15 cellular contexts compared by ENCODE assay signal in genomic region chr11:131977854-131978253, GRCh38.
A peak's percentile ranks its signal among the peaks of the same experiment; 100 is the strongest.
DNase-seq lines count a peak whose midpoint lies in the region; ATAC-seq and TF ChIP-seq lines count a peak whose summit lies in the region.
"Had no signal": no experiment of that assay in that cellular context is flagged by ENCODE, and none has a peak within 500 bp of the region (broad histone marks: within the 10 kb centered on the region; RNA-seq: fewer than 3 reads in every experiment).

No MANE protein-coding gene starts in this region.

- H3K4me3 ChIP-seq in choroid plexus epithelial cell (ENCODE audit: low read depth, low read length) (no peak overlapping the region), adrenal gland (no peak overlapping the region), Karpas-422 (ENCODE audit: low read length) (no peak overlapping the region)

- ATAC-seq in HG03354 (IDR thresholded peaks at IDR 0.05; ENCODE audit: poor library complexity, severe bottlenecking, unreplicated experiment) (no peak), GM18909 (IDR thresholded peaks at IDR 0.05; ENCODE audit: poor library complexity, unreplicated experiment) (no peak)
- ATAC-seq: T-cell had no signal

- no peaks in the 10 kb centered on the region for H3K9me2 ChIP-seq in Karpas-422 (replicated peaks; ENCODE audit: insufficient read depth, low read length)

- peak; percentile 16 for TF ChIP-seq CTCF in choroid plexus epithelial cell (conservative IDR thresholded peaks at IDR 0.05; ENCODE audit: low read depth, low read length)
- no peak for TF ChIP-seq CTCF in mesothelial cell of epicardium (IDR thresholded peaks at IDR 0.05; ENCODE audit: unreplicated experiment)
- no peak for TF ChIP-seq CTCF in adrenal gland (IDR thresholded peaks at IDR 0.05)

- H3K27me3 ChIP-seq in adrenal gland (no peaks in the 10 kb centered on the region), Karpas-422 (ENCODE audit: low read length) (no peaks in the 10 kb centered on the region)

- H3K9ac ChIP-seq in Karpas-422 (ENCODE audit: low read length), result no peak overlapping the region

- H3K79me2 ChIP-seq in Karpas-422 (ENCODE audit: low read length), result no peaks in the 10 kb centered on the region

- H3K4me1 Mint-ChIP-seq in mesothelial cell of epicardium, result peaks cover 14% of the 10 kb centered on the region
- H3K4me1 Mint-ChIP-seq: CD14-positive monocyte, T-cell had no signal

- no peaks in the 10 kb centered on the region for H3K9me3 Mint-ChIP-seq in mesothelial cell of epicardium

- H3K4me2 ChIP-seq in Karpas-422 (ENCODE audit: low read depth, low read length, poor library complexity, severe bottlenecking), result no peak overlapping the region

- H4K20me1 ChIP-seq in Karpas-422 (ENCODE audit: insufficient read depth, low read depth, low read length), result no peaks in the 10 kb centered on the region

- peak; percentile 12 for DNase-seq in COLO829 (ENCODE audit: low spot score)
- peak; percentile 84 for DNase-seq in M059J (ENCODE audit: low read depth)
- DNase-seq in choroid plexus epithelial cell (ENCODE audit: low read depth), result peak; percentile 90
- no peak for DNase-seq in mesothelial cell of epicardium (ENCODE audit: low spot score in 2 of 2, unreplicated experiment in 2 of 2)
- DNase-seq in adrenal gland, result no peak
- DNase-seq in Karpas-422, result no peak
- DNase-seq: activated CD4-positive, alpha-beta T cell treated with anti-CD3 and anti-CD28 coated beads for 48 hours; NCI-H1694; stimulated activated CD4-positive, alpha-beta T cell treated with anti-CD3 and anti-CD28 coated beads, Interleukin-4, amount 100 ng/mL, for 24 hours; stimulated activated naive CD4-positive, alpha-beta T cell; T-cell had no signal

- intact Hi-C loops in adrenal gland (cut with DNase I), result no loop called here

- peaks cover 80% of the 10 kb centered on the region for H3K27me3 Mint-ChIP-seq in mesothelial cell of epicardium (ENCODE audit: low read depth)
- H3K27me3 Mint-ChIP-seq: T-cell had no signal

- no peak for TF ChIP-seq POLR2A in adrenal gland (IDR thresholded peaks at IDR 0.05)

- H3K4me1 ChIP-seq in adrenal gland (replicated peaks in 1 of 2) (no peaks in the 10 kb centered on the region), Karpas-422 (ENCODE audit: low read length) (no peaks in the 10 kb centered on the region)

- H3K9me3 ChIP-seq in adrenal gland (replicated peaks in 1 of 3) (no peaks in the 10 kb centered on the region), Karpas-422 (ENCODE audit: low read length) (no peaks in the 10 kb centered on the region)

- no peaks in the 10 kb centered on the region for H3K36me3 Mint-ChIP-seq in mesothelial cell of epicardium
- H3K36me3 Mint-ChIP-seq: brain, CD14-positive monocyte, T-cell had no signal

- H2AFZ ChIP-seq in Karpas-422 (ENCODE audit: low read length), result no peak overlapping the region

- H3K27ac Mint-ChIP-seq in mesothelial cell of epicardium, result peak overlapping the region; percentile 40
- H3K27ac Mint-ChIP-seq: CD14-positive monocyte, T-cell had no signal

- 71 to 86% (median 81%) methylated on average over 3 of the region's 3 CpGs for WGBS in adrenal gland, 4 donors

- H3K36me3 ChIP-seq in adrenal gland (replicated peaks in 1 of 2) (no peaks in the 10 kb centered on the region), Karpas-422 (ENCODE audit: insufficient read depth, low read length) (no peaks in the 10 kb centered on the region)

- no peak overlapping the region for H3K27ac ChIP-seq in adrenal gland
- no peak overlapping the region for H3K27ac ChIP-seq in Karpas-422 (ENCODE audit: low read length)

- H3K4me3 Mint-ChIP-seq in mesothelial cell of epicardium, result no peak overlapping the region
- H3K4me3 Mint-ChIP-seq: CD14-positive monocyte, T-cell had no signal

Comparison
In these comparisons a context has a peak if more than half of its experiments do, and no peak if none do; other contexts are left out.
1. DNase-seq: peak in COLO829 (single experiment), M059J (single experiment) and choroid plexus epithelial cell (single experiment); none in mesothelial cell of epicardium (0 of 2), adrenal gland (0 of 7) and Karpas-422 (single experiment).